In genomic region chr6:28765978-28766351, GRCh38 we compare ENCODE assay signal across 1 cellular context.
TF ChIP-seq lines count a peak whose summit lies in the region.

No MANE protein-coding gene starts in this region.

TF ChIP-seq in H1, 55 proteins besides CTCF, POLR2A, EP300 and RAD21:
- TF ChIP-seq SAP30 (IDR thresholded peaks at IDR 0.05; ENCODE audit: insufficient read depth, insufficient replicate concordance, low read length) (peak; percentile 9), TAF7 (optimal IDR thresholded peaks at IDR 0.05; ENCODE audit: borderline replicate concordance, low read depth, low read length) (no peak)
